ENCODE assay signal across 13 cellular contexts in genomic region chr18:45951021-45951714, GRCh38. TPM values are rescaled to one million over a fixed set of nuclear protein-coding genes. Genes with fewer than 3 reads are reported as not detected.
A peak's percentile ranks its signal among the peaks of the same experiment; 100 is the strongest.
DNase-seq lines count a peak whose midpoint lies in the region; ATAC-seq and TF ChIP-seq lines count a peak whose summit lies in the region.
"Had no signal": no experiment of that assay in that cellular context is flagged by ENCODE, and none has a peak within 500 bp of the region (broad histone marks: within the 10 kb centered on the region; RNA-seq: fewer than 3 reads in every experiment).

No MANE protein-coding gene starts in this region.

- H3K4me3 ChIP-seq in mesenchymal stem cell (ENCODE audit: insufficient read depth in 1 of 2, low read depth in 1 of 2, low read length in 2 of 2): no peak overlapping the region
- no peak overlapping the region for H3K4me3 ChIP-seq in right atrium auricular region

- H3K9ac ChIP-seq in mesenchymal stem cell (ENCODE audit: low read length): peak overlapping the region; percentile 85

- peaks cover 0 to 1% (median 0%) of the 10 kb centered on the region in 3 donors for H3K27me3 Mint-ChIP-seq in CD14-positive monocyte (ENCODE audit: low read depth in 3 of 3)
- no peaks in the 10 kb centered on the region for H3K27me3 Mint-ChIP-seq in chondrocyte (ENCODE audit: low read depth)
- H3K27me3 Mint-ChIP-seq: CD4-positive, CD25-positive, alpha-beta regulatory T cell had no signal

- H3K4me1 ChIP-seq in mesenchymal stem cell (ENCODE audit: control insufficient read depth, insufficient read depth, low read depth, low read length) (peaks cover 8% of the 10 kb centered on the region), right atrium auricular region (peaks cover 0 to 7% of the 10 kb centered on the region in 2 donors)

- no peak overlapping the region for H2AK5ac ChIP-seq in mesenchymal stem cell (ENCODE audit: low read length, severe bottlenecking)

- H4K91ac ChIP-seq in mesenchymal stem cell (ENCODE audit: low read length): no peak overlapping the region

- H3K4me2 ChIP-seq in mesenchymal stem cell (ENCODE audit: low read length, poor library complexity, severe bottlenecking): no peak overlapping the region

- TF ChIP-seq CTCF in CD14-positive monocyte (IDR thresholded peaks at IDR 0.05): no peak
- TF ChIP-seq CTCF in chondrocyte (IDR thresholded peaks at IDR 0.05): no peak
- TF ChIP-seq CTCF in right atrium auricular region (IDR thresholded peaks at IDR 0.05): no peak

- H3K27ac Mint-ChIP-seq in CD14-positive monocyte: peak overlapping the region; percentile 43 to 87 (median 67)
- H3K27ac Mint-ChIP-seq in chondrocyte (ENCODE audit: unreplicated experiment): peak overlapping the region; percentile 94
- H3K27ac Mint-ChIP-seq: activated T-helper 1 cell treated with anti-CD3 and anti-CD28 coated beads, Interleukin-12 subunit alpha, Interleukin-12 subunit beta, Interleukin-2, Interleukin-4 antibody, amounts not matched to agents 30 ng/mL and 10 ng/mL and 1 ng/mL, durations not matched to agents 14 hours and 24 hours and 36 hours had no signal

- no peak overlapping the region for H3K4me3 Mint-ChIP-seq in CD14-positive monocyte
- peak overlapping the region; percentile 31 for H3K4me3 Mint-ChIP-seq in chondrocyte (ENCODE audit: unreplicated experiment)
- H3K4me3 Mint-ChIP-seq: activated T-helper 1 cell treated with anti-CD3 and anti-CD28 coated beads, Interleukin-12 subunit alpha, Interleukin-12 subunit beta, Interleukin-2, Interleukin-4 antibody, amounts not matched to agents 30 ng/mL and 10 ng/mL and 1 ng/mL, durations not matched to agents 14 hours and 24 hours and 36 hours; CD4-positive, CD25-positive, alpha-beta regulatory T cell had no signal

- H3K4me1 Mint-ChIP-seq in CD14-positive monocyte: peaks cover 8% of the 10 kb centered on the region
- peaks cover 57% of the 10 kb centered on the region for H3K4me1 Mint-ChIP-seq in chondrocyte (ENCODE audit: low read depth)

- no peak overlapping the region for H3K23ac ChIP-seq in mesenchymal stem cell (ENCODE audit: low read length in 2 of 2)

- H2BK15ac ChIP-seq in mesenchymal stem cell (ENCODE audit: low read depth, poor library complexity, severe bottlenecking): no peak overlapping the region

- no peak overlapping the region for H2BK12ac ChIP-seq in mesenchymal stem cell (ENCODE audit: low read length in 2 of 2)

- H3K36me3 Mint-ChIP-seq in CD14-positive monocyte (peaks cover 93 to 96% of the 10 kb centered on the region in 2 donors), chondrocyte (ENCODE audit: low read depth) (peaks cover 62% of the 10 kb centered on the region)

- H2AFZ ChIP-seq in mesenchymal stem cell (ENCODE audit: low read depth, low read length): no peak overlapping the region

- H3K4ac ChIP-seq in mesenchymal stem cell (ENCODE audit: low read depth in 1 of 2, low read length in 2 of 2): no peak overlapping the region

- DNase-seq in CD14-positive monocyte (ENCODE audit: low spot score) (peak; percentile 59), NCI-H226 (peak; percentile 77), chondrocyte (ENCODE audit: low spot score) (no peak), mesenchymal stem cell (peak; percentile 92), right atrium auricular region (ENCODE audit: low spot score) (no peak)
- DNase-seq in stimulated activated CD4-positive, alpha-beta T cell treated with anti-CD3 and anti-CD28 coated beads, Interleukin-1b, Interleukin-23, amount 100 ng/mL, for 48 hours: no peak
- DNase-seq: CD4-positive, CD25-positive, alpha-beta regulatory T cell; hippocampal formation; NCI-H1930; RPMI8226 had no signal

- H3K14ac ChIP-seq in mesenchymal stem cell (ENCODE audit: low read length in 2 of 2): no peak overlapping the region

- H3K9me3 ChIP-seq in mesenchymal stem cell (ENCODE audit: control insufficient read depth, low read length) (no peaks in the 10 kb centered on the region), right atrium auricular region (no peaks in the 10 kb centered on the region)

- H3K27me3 ChIP-seq in mesenchymal stem cell (ENCODE audit: control insufficient read depth in 1 of 2, insufficient read depth in 1 of 2, low read length in 2 of 2) (no peaks in the 10 kb centered on the region), right atrium auricular region (no peaks in the 10 kb centered on the region)

- peaks cover 19 to 89% of the 10 kb centered on the region in 2 experiments for H3K36me3 ChIP-seq in mesenchymal stem cell (ENCODE audit: control insufficient read depth in 1 of 2, insufficient read depth in 2 of 2, low read depth in 1 of 2, low read length in 2 of 2)
- H3K36me3 ChIP-seq in right atrium auricular region: peaks cover 69% of the 10 kb centered on the region

- H3K9me3 Mint-ChIP-seq in CD14-positive monocyte (no peaks in the 10 kb centered on the region), chondrocyte (ENCODE audit: low read depth) (peaks cover 5% of the 10 kb centered on the region)
- H3K9me3 Mint-ChIP-seq: activated T-helper 1 cell treated with anti-CD3 and anti-CD28 coated beads, Interleukin-12 subunit alpha, Interleukin-12 subunit beta, Interleukin-2, Interleukin-4 antibody, amounts not matched to agents 30 ng/mL and 10 ng/mL and 1 ng/mL, durations not matched to agents 14 hours and 24 hours and 36 hours had no signal

- H2BK5ac ChIP-seq in mesenchymal stem cell (ENCODE audit: low read depth, low read length, poor library complexity, severe bottlenecking): no peak overlapping the region

- peaks cover 10% of the 10 kb centered on the region for H3K79me1 ChIP-seq in mesenchymal stem cell (replicated peaks; ENCODE audit: low read length, poor library complexity, severe bottlenecking)

- intact Hi-C loops in CD14-positive monocyte (cut with micrococcal nuclease): no loop called here

- WGBS in mesenchymal stem cell: 0% methylated on average over 1 of the region's 4 CpGs

- H3K27ac ChIP-seq in mesenchymal stem cell (ENCODE audit: low read length, poor library complexity, severe bottlenecking) (peak overlapping the region; percentile 71), right atrium auricular region (no peak overlapping the region)

- no peak overlapping the region for H4K8ac ChIP-seq in mesenchymal stem cell (ENCODE audit: low read length)

- no peak overlapping the region for H2BK120ac ChIP-seq in mesenchymal stem cell (ENCODE audit: low read depth, low read length)

- ATAC-seq in GM21390 (IDR thresholded peaks at IDR 0.05; ENCODE audit: unreplicated experiment) (no peak), HG03045 (IDR thresholded peaks at IDR 0.05; ENCODE audit: unreplicated experiment) (no peak)

- no peak overlapping the region for H3K18ac ChIP-seq in mesenchymal stem cell (ENCODE audit: low read depth in 1 of 2, low read length in 2 of 2)

RNA-seq across cellular contexts. Expression of gene EPG5, which starts 16.0 kb away (rescaled TPM):
- polyA plus RNA-seq in CD14-positive monocyte: 1 to 10 TPM; 1.3 to 1.4 TPM
- total RNA-seq in chondrocyte: 23.3 to 28.9 TPM (median 24.5 TPM) in 3 replicates
- polyA plus RNA-seq in mesenchymal stem cell (2013, experiment 1 of 2): 5.7 TPM
- polyA plus RNA-seq in mesenchymal stem cell (2013, experiment 2 of 2): 5.4 TPM
- 10 to 100 TPM; 25.3 to 33.6 TPM for total RNA-seq in right atrium auricular region

Comparison
In these comparisons a context has a peak if more than half of its experiments do, and no peak if none do; other contexts are left out.
1. DNase-seq: peak in CD14-positive monocyte (single experiment), NCI-H226 (single experiment) and mesenchymal stem cell (single experiment); none in chondrocyte (single experiment), right atrium auricular region (single experiment) and stimulated activated CD4-positive, alpha-beta T cell treated with anti-CD3 and anti-CD28 coated beads, Interleukin-1b, Interleukin-23, amount 100 ng/mL, for 48 hours (single experiment).